Comparison of ENCODE assay signal across 1 cellular context in the genomic region with DNA sequence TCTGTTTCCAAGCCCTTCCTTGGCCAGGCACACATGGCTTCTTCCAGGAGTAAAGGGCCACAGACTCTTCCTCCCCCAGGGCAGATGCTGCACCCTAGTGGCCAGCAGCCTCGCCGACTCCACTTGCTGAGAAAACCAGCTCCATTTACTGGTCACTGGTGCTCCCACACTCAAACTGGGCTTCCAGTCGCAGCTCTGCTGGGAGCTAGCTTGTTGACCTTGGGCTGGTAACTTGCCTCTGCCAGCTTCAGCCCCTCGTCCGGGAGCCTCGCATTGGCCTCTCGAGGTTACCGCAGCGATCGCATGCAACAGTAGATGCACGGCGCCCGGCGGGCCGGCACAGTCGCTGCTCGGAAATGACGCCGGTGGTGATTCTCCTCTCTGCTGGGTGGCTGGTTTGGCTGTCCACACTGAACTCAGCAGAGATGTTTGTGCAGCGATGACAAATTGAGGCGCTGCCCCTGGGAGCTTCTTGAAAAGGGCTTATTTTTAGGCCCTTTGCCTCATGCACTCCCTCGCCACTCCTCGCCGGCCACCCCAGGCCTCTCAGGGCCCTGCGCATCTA.
TF ChIP-seq lines count a peak whose summit lies in the region.

No MANE protein-coding gene starts in this region.

TF ChIP-seq in HepG2, 621 proteins besides CTCF, POLR2A, EP300 and RAD21 (continued from another document):
- TF ChIP-seq, protein P1, sequence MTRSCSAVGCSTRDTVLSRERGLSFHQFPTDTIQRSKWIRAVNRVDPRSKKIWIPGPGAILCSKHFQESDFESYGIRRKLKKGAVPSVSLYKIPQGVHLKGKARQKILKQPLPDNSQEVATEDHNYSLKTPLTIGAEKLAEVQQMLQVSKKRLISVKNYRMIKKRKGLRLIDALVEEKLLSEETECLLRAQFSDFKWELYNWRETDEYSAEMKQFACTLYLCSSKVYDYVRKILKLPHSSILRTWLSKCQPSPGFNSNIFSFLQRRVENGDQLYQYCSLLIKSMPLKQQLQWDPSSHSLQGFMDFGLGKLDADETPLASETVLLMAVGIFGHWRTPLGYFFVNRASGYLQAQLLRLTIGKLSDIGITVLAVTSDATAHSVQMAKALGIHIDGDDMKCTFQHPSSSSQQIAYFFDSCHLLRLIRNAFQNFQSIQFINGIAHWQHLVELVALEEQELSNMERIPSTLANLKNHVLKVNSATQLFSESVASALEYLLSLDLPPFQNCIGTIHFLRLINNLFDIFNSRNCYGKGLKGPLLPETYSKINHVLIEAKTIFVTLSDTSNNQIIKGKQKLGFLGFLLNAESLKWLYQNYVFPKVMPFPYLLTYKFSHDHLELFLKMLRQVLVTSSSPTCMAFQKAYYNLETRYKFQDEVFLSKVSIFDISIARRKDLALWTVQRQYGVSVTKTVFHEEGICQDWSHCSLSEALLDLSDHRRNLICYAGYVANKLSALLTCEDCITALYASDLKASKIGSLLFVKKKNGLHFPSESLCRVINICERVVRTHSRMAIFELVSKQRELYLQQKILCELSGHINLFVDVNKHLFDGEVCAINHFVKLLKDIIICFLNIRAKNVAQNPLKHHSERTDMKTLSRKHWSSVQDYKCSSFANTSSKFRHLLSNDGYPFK (CRISPR knock-in tag; IDR thresholded peaks at IDR 0.05; ENCODE audit: borderline replicate concordance) = no peak
- TF ChIP-seq ZNF326 (CRISPR knock-in tag; IDR thresholded peaks at IDR 0.05; ENCODE audit: borderline replicate concordance) (no peak), ZNF10 (CRISPR knock-in tag; IDR thresholded peaks at IDR 0.05; ENCODE audit: borderline replicate concordance, low read depth) (no peak), ZNF33A (CRISPR knock-in tag; IDR thresholded peaks at IDR 0.05; ENCODE audit: borderline replicate concordance) (no peak), ZNF644 (CRISPR knock-in tag; IDR thresholded peaks at IDR 0.05; ENCODE audit: low read depth) (no peak), TOE1 (CRISPR knock-in tag; IDR thresholded peaks at IDR 0.05) (no peak), ATF7-NPFF (CRISPR knock-in tag; IDR thresholded peaks at IDR 0.05; ENCODE audit: low read depth) (no peak), ZNF670 (CRISPR knock-in tag; IDR thresholded peaks at IDR 0.05; ENCODE audit: borderline replicate concordance) (no peak), RFXANK (CRISPR knock-in tag; IDR thresholded peaks at IDR 0.05) (no peak), MBNL3 (CRISPR knock-in tag; conservative IDR thresholded peaks at IDR 0.05) (no peak), KLF6 (CRISPR knock-in tag; IDR thresholded peaks at IDR 0.05) (no peak), ZC3H13 (CRISPR knock-in tag; IDR thresholded peaks at IDR 0.05) (no peak), ZNF24 (IDR thresholded peaks at IDR 0.05) (no peak), ZNF230 (CRISPR knock-in tag; IDR thresholded peaks at IDR 0.05) (no peak), ZBTB3 (CRISPR knock-in tag; IDR thresholded peaks at IDR 0.05; ENCODE audit: borderline replicate concordance, low read depth) (no peak), HNRNPK (IDR thresholded peaks at IDR 0.05; ENCODE audit: low read depth, low read length, poor library complexity, severe bottlenecking) (no peak), STAG1 (CRISPR knock-in tag; IDR thresholded peaks at IDR 0.05) (peak; percentile 96), BRD4 (CRISPR knock-in tag; IDR thresholded peaks at IDR 0.05) (no peak), RFXAP (CRISPR knock-in tag; IDR thresholded peaks at IDR 0.05; ENCODE audit: borderline replicate concordance) (no peak), PLRG1 (conservative IDR thresholded peaks at IDR 0.05) (no peak), RBAK (CRISPR knock-in tag; IDR thresholded peaks at IDR 0.05) (no peak), NFIB (CRISPR knock-in tag; IDR thresholded peaks at IDR 0.05; ENCODE audit: borderline replicate concordance) (no peak), JDP2 (CRISPR knock-in tag; IDR thresholded peaks at IDR 0.05; ENCODE audit: borderline replicate concordance) (no peak), ZNF577 (CRISPR knock-in tag; IDR thresholded peaks at IDR 0.05; ENCODE audit: borderline replicate concordance, low read depth) (no peak), SP4 (CRISPR knock-in tag; IDR thresholded peaks at IDR 0.05) (no peak), ZNF839 (CRISPR knock-in tag; IDR thresholded peaks at IDR 0.05; ENCODE audit: borderline replicate concordance) (no peak), HOXA9 (CRISPR knock-in tag; IDR thresholded peaks at IDR 0.05; ENCODE audit: borderline replicate concordance) (no peak), ZSCAN20 (CRISPR knock-in tag; IDR thresholded peaks at IDR 0.05; ENCODE audit: borderline replicate concordance) (no peak), ARHGAP35 (CRISPR knock-in tag; IDR thresholded peaks at IDR 0.05; ENCODE audit: borderline replicate concordance) (no peak), ZNF547 (CRISPR knock-in tag; IDR thresholded peaks at IDR 0.05) (0 out of 2 replicates have a peak, but pooled peaks have one; percentile 19), MEF2D (CRISPR knock-in tag; IDR thresholded peaks at IDR 0.05) (no peak), NFKB2 (CRISPR knock-in tag; IDR thresholded peaks at IDR 0.05; ENCODE audit: borderline replicate concordance) (peak; percentile 38; the same call in 1 of the 2 replicates)
- TF ChIP-seq, protein P2, sequence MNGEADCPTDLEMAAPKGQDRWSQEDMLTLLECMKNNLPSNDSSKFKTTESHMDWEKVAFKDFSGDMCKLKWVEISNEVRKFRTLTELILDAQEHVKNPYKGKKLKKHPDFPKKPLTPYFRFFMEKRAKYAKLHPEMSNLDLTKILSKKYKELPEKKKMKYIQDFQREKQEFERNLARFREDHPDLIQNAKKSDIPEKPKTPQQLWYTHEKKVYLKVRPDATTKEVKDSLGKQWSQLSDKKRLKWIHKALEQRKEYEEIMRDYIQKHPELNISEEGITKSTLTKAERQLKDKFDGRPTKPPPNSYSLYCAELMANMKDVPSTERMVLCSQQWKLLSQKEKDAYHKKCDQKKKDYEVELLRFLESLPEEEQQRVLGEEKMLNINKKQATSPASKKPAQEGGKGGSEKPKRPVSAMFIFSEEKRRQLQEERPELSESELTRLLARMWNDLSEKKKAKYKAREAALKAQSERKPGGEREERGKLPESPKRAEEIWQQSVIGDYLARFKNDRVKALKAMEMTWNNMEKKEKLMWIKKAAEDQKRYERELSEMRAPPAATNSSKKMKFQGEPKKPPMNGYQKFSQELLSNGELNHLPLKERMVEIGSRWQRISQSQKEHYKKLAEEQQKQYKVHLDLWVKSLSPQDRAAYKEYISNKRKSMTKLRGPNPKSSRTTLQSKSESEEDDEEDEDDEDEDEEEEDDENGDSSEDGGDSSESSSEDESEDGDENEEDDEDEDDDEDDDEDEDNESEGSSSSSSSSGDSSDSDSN (CRISPR knock-in tag; IDR thresholded peaks at IDR 0.05) = no peak
- TF ChIP-seq, protein P3, sequence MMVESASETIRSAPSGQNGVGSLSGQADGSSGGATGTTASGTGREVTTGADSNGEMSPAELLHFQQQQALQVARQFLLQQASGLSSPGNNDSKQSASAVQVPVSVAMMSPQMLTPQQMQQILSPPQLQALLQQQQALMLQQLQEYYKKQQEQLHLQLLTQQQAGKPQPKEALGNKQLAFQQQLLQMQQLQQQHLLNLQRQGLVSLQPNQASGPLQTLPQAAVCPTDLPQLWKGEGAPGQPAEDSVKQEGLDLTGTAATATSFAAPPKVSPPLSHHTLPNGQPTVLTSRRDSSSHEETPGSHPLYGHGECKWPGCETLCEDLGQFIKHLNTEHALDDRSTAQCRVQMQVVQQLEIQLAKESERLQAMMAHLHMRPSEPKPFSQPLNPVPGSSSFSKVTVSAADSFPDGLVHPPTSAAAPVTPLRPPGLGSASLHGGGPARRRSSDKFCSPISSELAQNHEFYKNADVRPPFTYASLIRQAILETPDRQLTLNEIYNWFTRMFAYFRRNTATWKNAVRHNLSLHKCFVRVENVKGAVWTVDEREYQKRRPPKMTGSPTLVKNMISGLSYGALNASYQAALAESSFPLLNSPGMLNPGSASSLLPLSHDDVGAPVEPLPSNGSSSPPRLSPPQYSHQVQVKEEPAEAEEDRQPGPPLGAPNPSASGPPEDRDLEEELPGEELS (CRISPR knock-in tag; IDR thresholded peaks at IDR 0.05) = no peak
- TF ChIP-seq, protein P4, sequence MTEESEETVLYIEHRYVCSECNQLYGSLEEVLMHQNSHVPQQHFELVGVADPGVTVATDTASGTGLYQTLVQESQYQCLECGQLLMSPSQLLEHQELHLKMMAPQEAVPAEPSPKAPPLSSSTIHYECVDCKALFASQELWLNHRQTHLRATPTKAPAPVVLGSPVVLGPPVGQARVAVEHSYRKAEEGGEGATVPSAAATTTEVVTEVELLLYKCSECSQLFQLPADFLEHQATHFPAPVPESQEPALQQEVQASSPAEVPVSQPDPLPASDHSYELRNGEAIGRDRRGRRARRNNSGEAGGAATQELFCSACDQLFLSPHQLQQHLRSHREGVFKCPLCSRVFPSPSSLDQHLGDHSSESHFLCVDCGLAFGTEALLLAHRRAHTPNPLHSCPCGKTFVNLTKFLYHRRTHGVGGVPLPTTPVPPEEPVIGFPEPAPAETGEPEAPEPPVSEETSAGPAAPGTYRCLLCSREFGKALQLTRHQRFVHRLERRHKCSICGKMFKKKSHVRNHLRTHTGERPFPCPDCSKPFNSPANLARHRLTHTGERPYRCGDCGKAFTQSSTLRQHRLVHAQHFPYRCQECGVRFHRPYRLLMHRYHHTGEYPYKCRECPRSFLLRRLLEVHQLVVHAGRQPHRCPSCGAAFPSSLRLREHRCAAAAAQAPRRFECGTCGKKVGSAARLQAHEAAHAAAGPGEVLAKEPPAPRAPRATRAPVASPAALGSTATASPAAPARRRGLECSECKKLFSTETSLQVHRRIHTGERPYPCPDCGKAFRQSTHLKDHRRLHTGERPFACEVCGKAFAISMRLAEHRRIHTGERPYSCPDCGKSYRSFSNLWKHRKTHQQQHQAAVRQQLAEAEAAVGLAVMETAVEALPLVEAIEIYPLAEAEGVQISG (CRISPR knock-in tag; IDR thresholded peaks at IDR 0.05) = 0 out of 2 replicates have a peak, but pooled peaks have one; percentile 35
- TF ChIP-seq, protein P5, sequence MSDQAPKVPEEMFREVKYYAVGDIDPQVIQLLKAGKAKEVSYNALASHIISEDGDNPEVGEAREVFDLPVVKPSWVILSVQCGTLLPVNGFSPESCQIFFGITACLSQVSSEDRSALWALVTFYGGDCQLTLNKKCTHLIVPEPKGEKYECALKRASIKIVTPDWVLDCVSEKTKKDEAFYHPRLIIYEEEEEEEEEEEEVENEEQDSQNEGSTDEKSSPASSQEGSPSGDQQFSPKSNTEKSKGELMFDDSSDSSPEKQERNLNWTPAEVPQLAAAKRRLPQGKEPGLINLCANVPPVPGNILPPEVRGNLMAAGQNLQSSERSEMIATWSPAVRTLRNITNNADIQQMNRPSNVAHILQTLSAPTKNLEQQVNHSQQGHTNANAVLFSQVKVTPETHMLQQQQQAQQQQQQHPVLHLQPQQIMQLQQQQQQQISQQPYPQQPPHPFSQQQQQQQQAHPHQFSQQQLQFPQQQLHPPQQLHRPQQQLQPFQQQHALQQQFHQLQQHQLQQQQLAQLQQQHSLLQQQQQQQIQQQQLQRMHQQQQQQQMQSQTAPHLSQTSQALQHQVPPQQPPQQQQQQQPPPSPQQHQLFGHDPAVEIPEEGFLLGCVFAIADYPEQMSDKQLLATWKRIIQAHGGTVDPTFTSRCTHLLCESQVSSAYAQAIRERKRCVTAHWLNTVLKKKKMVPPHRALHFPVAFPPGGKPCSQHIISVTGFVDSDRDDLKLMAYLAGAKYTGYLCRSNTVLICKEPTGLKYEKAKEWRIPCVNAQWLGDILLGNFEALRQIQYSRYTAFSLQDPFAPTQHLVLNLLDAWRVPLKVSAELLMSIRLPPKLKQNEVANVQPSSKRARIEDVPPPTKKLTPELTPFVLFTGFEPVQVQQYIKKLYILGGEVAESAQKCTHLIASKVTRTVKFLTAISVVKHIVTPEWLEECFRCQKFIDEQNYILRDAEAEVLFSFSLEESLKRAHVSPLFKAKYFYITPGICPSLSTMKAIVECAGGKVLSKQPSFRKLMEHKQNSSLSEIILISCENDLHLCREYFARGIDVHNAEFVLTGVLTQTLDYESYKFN (CRISPR knock-in tag; conservative IDR thresholded peaks at IDR 0.05) = no peak
- TF ChIP-seq, protein P6, sequence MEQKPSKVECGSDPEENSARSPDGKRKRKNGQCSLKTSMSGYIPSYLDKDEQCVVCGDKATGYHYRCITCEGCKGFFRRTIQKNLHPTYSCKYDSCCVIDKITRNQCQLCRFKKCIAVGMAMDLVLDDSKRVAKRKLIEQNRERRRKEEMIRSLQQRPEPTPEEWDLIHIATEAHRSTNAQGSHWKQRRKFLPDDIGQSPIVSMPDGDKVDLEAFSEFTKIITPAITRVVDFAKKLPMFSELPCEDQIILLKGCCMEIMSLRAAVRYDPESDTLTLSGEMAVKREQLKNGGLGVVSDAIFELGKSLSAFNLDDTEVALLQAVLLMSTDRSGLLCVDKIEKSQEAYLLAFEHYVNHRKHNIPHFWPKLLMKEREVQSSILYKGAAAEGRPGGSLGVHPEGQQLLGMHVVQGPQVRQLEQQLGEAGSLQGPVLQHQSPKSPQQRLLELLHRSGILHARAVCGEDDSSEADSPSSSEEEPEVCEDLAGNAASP (CRISPR knock-in tag; IDR thresholded peaks at IDR 0.05; ENCODE audit: borderline replicate concordance) = no peak
